In the genomic region with DNA sequence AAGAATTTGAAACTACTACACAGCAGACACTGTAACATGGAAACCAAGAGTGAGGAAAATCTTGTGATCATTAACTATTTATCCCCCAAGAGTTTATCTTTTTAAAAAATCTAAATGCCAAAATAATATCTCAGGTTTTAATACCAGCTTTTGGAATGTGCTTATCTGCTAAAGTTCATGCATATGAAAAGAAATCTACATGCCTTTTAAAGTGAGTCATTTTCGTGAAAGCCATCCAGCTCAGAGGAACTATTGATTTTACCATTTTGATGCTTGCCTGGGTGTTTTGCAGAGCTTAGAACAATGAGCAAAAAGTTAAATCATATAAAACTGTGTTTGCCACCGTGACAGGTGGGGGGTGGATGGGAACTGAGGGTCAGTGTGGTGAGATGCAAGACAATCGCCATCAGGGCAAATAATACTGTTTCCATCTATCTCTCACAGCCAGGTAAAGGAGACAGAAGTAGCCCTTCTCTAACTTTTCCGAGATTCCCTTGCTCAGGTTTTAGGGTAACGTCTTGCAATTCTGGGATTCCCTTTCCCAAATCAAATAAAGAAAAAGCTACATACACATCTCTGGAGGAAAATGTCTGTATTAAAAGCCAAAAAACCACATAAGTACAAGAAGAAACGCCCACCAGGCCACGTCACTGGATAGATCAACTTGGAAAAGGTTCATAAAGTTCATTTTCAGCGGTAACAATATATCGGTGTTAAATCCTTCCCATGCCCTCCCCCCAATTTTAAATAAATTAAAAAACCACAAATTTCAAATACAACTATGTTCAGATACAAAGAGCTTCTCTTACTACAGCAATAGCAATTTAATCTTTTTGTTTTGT, we compare ENCODE assay signal across 8 cellular contexts. TPM values are rescaled to one million over a fixed set of nuclear protein-coding genes. Genes with fewer than 3 reads are reported as not detected.
DNase-seq lines count a peak whose midpoint lies in the region; ATAC-seq and TF ChIP-seq lines count a peak whose summit lies in the region.

No MANE protein-coding gene starts in this region.

- peaks cover 3% of the 10 kb centered on the region for H3K27me3 ChIP-seq in smooth muscle cell (ENCODE audit: low read depth)

- DNase-seq in activated CD4-positive, alpha-beta T cell treated with anti-CD3 and anti-CD28 coated beads for 36 hours, result peak; percentile 50
- DNase-seq in activated CD4-positive, alpha-beta T cell treated with anti-CD3 and anti-CD28 coated beads for 1 hour, result no peak
- DNase-seq in activated CD4-positive, alpha-beta T cell treated with anti-CD3 and anti-CD28 coated beads, Interleukin-2, amount 10 ng/mL, durations not matched to agents 24 days and 14 days, result no peak
- DNase-seq in fibroblast of the aortic adventitia (ENCODE audit: low read depth) (peak; percentile 66), smooth muscle cell (lab: John Stamatoyannopoulos, UW; ENCODE audit: unreplicated experiment) (no peak), NCI-H748 (lab: John Stamatoyannopoulos, UW; ENCODE audit: unreplicated experiment) (no peak), NCI-H1417 (lab: John Stamatoyannopoulos, UW) (no peak)

- peaks cover 7% of the 10 kb centered on the region for H3K79me2 ChIP-seq in smooth muscle cell (ENCODE audit: low read depth)

- 24% methylated on average over 9 of the region's 9 CpGs for WGBS in smooth muscle cell (ENCODE audit: low lambda C conversion rate)

- H3K4me1 ChIP-seq in smooth muscle cell (ENCODE audit: low read depth), result peaks cover 29% of the 10 kb centered on the region

- H3K27ac ChIP-seq in smooth muscle cell (ENCODE audit: low read depth), result peak overlapping the region; percentile 2

- TF ChIP-seq CTCF in fibroblast of the aortic adventitia (IDR thresholded peaks at IDR 0.05; ENCODE audit: insufficient read depth, low read length) (no peak), smooth muscle cell (IDR thresholded peaks at IDR 0.05; ENCODE audit: borderline replicate concordance, insufficient read depth, poor library complexity, severe bottlenecking) (no peak)

- peaks cover 8% of the 10 kb centered on the region for H3F3A ChIP-seq in smooth muscle cell (ENCODE audit: low read depth)

- H2AFZ ChIP-seq in smooth muscle cell (ENCODE audit: low read depth), result no peak overlapping the region

- CTCF ChIA-PET in activated CD4-positive, alpha-beta T cell treated with anti-CD3 and anti-CD28 coated beads for 36 hours (lab: Charles Lee), result interaction anchor here (0.6 to 2.7 kb wide), 8 partner anchors 13 to 288 kb away, joined by 3 to 11 read pairs (median 4); no protein-coding TSS in a partner anchor

- peak overlapping the region; percentile 96 for H3K4me2 ChIP-seq in smooth muscle cell

- H3K9ac ChIP-seq in smooth muscle cell (ENCODE audit: low read depth), result no peak overlapping the region

- no peaks in the 10 kb centered on the region for H3K9me3 Mint-ChIP-seq in activated CD4-positive, alpha-beta T cell treated with anti-CD3 and anti-CD28 coated beads for 36 hours (ENCODE audit: low read depth)
- no peaks in the 10 kb centered on the region for H3K9me3 Mint-ChIP-seq in activated CD4-positive, alpha-beta T cell treated with anti-CD3 and anti-CD28 coated beads, Interleukin-2, amount 10 ng/mL, durations not matched to agents 24 days and 14 days

- H3K27me3 Mint-ChIP-seq in activated CD4-positive, alpha-beta T cell treated with anti-CD3 and anti-CD28 coated beads for 36 hours, result peaks cover 56% of the 10 kb centered on the region
- peaks cover 69% of the 10 kb centered on the region for H3K27me3 Mint-ChIP-seq in activated CD4-positive, alpha-beta T cell treated with anti-CD3 and anti-CD28 coated beads, Interleukin-2, amount 10 ng/mL, durations not matched to agents 24 days and 14 days

- no peak for ATAC-seq in activated CD4-positive, alpha-beta T cell treated with anti-CD3 and anti-CD28 coated beads for 36 hours
- ATAC-seq in HG03521 (IDR thresholded peaks at IDR 0.05; ENCODE audit: unreplicated experiment), result no peak

- H3K36me3 Mint-ChIP-seq in activated CD4-positive, alpha-beta T cell treated with anti-CD3 and anti-CD28 coated beads for 36 hours (ENCODE audit: low read depth), result no peaks in the 10 kb centered on the region
- no peaks in the 10 kb centered on the region for H3K36me3 Mint-ChIP-seq in activated CD4-positive, alpha-beta T cell treated with anti-CD3 and anti-CD28 coated beads, Interleukin-2, amount 10 ng/mL, durations not matched to agents 24 days and 14 days (ENCODE audit: low read depth)

- intact Hi-C loops in activated CD4-positive, alpha-beta T cell treated with anti-CD3 and anti-CD28 coated beads for 36 hours (cut with DNase I, micrococcal nuclease), result no loop called here
- intact Hi-C loops in activated CD4-positive, alpha-beta T cell treated with anti-CD3 and anti-CD28 coated beads, Interleukin-2, amount 10 ng/mL, durations not matched to agents 24 days and 14 days (cut with micrococcal nuclease), result loop anchor here (10.0 kb wide), 1 partner anchor 441 kb away; no protein-coding TSS in a partner anchor

- no peaks in the 10 kb centered on the region for H3K36me3 ChIP-seq in smooth muscle cell (ENCODE audit: low read depth)

- H3K4me3 ChIP-seq in fibroblast of the aortic adventitia (ENCODE audit: low read depth, low read length), result peak overlapping the region; percentile 81
- H3K4me3 ChIP-seq in smooth muscle cell, result peak overlapping the region; percentile 69

- H3K27ac Mint-ChIP-seq in activated CD4-positive, alpha-beta T cell treated with anti-CD3 and anti-CD28 coated beads for 36 hours, result no peak overlapping the region
- H3K27ac Mint-ChIP-seq in activated CD4-positive, alpha-beta T cell treated with anti-CD3 and anti-CD28 coated beads, Interleukin-2, amount 10 ng/mL, durations not matched to agents 24 days and 14 days, result peak overlapping the region; percentile 61

- peaks cover 13% of the 10 kb centered on the region for H3K4me1 Mint-ChIP-seq in activated CD4-positive, alpha-beta T cell treated with anti-CD3 and anti-CD28 coated beads for 36 hours
- peaks cover 12% of the 10 kb centered on the region for H3K4me1 Mint-ChIP-seq in activated CD4-positive, alpha-beta T cell treated with anti-CD3 and anti-CD28 coated beads, Interleukin-2, amount 10 ng/mL, durations not matched to agents 24 days and 14 days

- peak overlapping the region; percentile 73 for H3K4me3 Mint-ChIP-seq in activated CD4-positive, alpha-beta T cell treated with anti-CD3 and anti-CD28 coated beads for 36 hours
- H3K4me3 Mint-ChIP-seq in activated CD4-positive, alpha-beta T cell treated with anti-CD3 and anti-CD28 coated beads, Interleukin-2, amount 10 ng/mL, durations not matched to agents 24 days and 14 days, result peak overlapping the region; percentile 48

- no peaks in the 10 kb centered on the region for H3K9me3 ChIP-seq in smooth muscle cell (replicated peaks; ENCODE audit: low read depth)

- no peaks in the 10 kb centered on the region for H4K20me1 ChIP-seq in smooth muscle cell (ENCODE audit: low read depth)

- POLR2A ChIA-PET in activated CD4-positive, alpha-beta T cell treated with anti-CD3 and anti-CD28 coated beads for 36 hours (lab: Charles Lee), result interaction anchor here (0.6 kb wide), 1 partner anchor 595 kb away, joined by 5 read pairs; no protein-coding TSS in a partner anchor

RNA-seq across cellular contexts. Expression of a gene that starts 2.0 kb away (rescaled TPM):
- total RNA-seq in activated CD4-positive, alpha-beta T cell treated with anti-CD3 and anti-CD28 coated beads for 36 hours, result under 1 TPM in 1 of 2 experiments, not detected in 1; 0.09 TPM
- total RNA-seq in activated CD4-positive, alpha-beta T cell treated with anti-CD3 and anti-CD28 coated beads, Interleukin-2, amount 10 ng/mL, durations not matched to agents 24 days and 14 days, result 0.44 and 0.66 TPM in 2 replicates
- total RNA-seq in fibroblast of the aortic adventitia (ENCODE audit: low replicate concordance) (4.5 and 19.3 TPM in 2 replicates), smooth muscle cell (15.8 and 16.8 TPM in 2 replicates)
- 70.9 and 76.9 TPM in 2 replicates for polyA plus RNA-seq in smooth muscle cell

Comparison
In these comparisons a context has a peak if more than half of its experiments do, and no peak if none do; other contexts are left out.
1. DNase-seq: peak in activated CD4-positive, alpha-beta T cell treated with anti-CD3 and anti-CD28 coated beads for 36 hours (single experiment) and fibroblast of the aortic adventitia (single experiment); none in activated CD4-positive, alpha-beta T cell treated with anti-CD3 and anti-CD28 coated beads for 1 hour (single experiment), activated CD4-positive, alpha-beta T cell treated with anti-CD3 and anti-CD28 coated beads, Interleukin-2, amount 10 ng/mL, durations not matched to agents 24 days and 14 days (single experiment), smooth muscle cell (single experiment), NCI-H748 (single experiment) and NCI-H1417 (0 of 3).